In genomic region chr2:20215183-20216040, GRCh38 we compare ENCODE assay signal across 17 cellular contexts. TPM values are rescaled to one million over a fixed set of nuclear protein-coding genes. Genes with fewer than 3 reads are reported as not detected.
DNase-seq lines count a peak whose midpoint lies in the region; ATAC-seq and TF ChIP-seq lines count a peak whose summit lies in the region.
"Had no signal": no experiment of that assay in that cellular context is flagged by ENCODE, and none has a peak within 500 bp of the region (broad histone marks: within the 10 kb centered on the region; RNA-seq: fewer than 3 reads in every experiment).

No MANE protein-coding gene starts in this region.

- H3K4me3 ChIP-seq in heart right ventricle (no peak overlapping the region), epithelial cell of esophagus (ENCODE audit: low read length) (no peak overlapping the region), muscle layer of duodenum (ENCODE audit: low read depth in 1 of 2, low read length in 2 of 2) (no peak overlapping the region), vagina (no peak overlapping the region)
- H3K4me3 ChIP-seq: smooth muscle cell, tibial artery had no signal

- H3K27me3 ChIP-seq in heart right ventricle, result no peaks in the 10 kb centered on the region
- no peaks in the 10 kb centered on the region for H3K27me3 ChIP-seq in muscle layer of duodenum (ENCODE audit: low read depth, low read length)
- H3K27me3 ChIP-seq in vagina, result no peaks in the 10 kb centered on the region
- H3K27me3 ChIP-seq: brain microvascular endothelial cell had no signal

- TF ChIP-seq POLR2A in vagina (IDR thresholded peaks at IDR 0.05), result no peak

- 88 to 89% methylated on average over 13 of the region's 13 CpGs for WGBS in heart right ventricle, 2 donors

- peaks cover 14% of the 10 kb centered on the region for H3K27me3 Mint-ChIP-seq in stimulated activated naive CD8-positive, alpha-beta T cell treated with anti-CD3 and anti-CD28 coated beads, Interleukin-15, amount 100 ng/mL, for 72 hours

- H3K27ac ChIP-seq in heart right ventricle, result no peak overlapping the region
- peak overlapping the region; percentile 43 for H3K27ac ChIP-seq in muscle layer of duodenum (ENCODE audit: low read length)
- peak overlapping the region; percentile 94 for H3K27ac ChIP-seq in vagina
- H3K27ac ChIP-seq: brain microvascular endothelial cell, tibial artery had no signal

- no peak for TF ChIP-seq CTCF in heart right ventricle (IDR thresholded peaks at IDR 0.05)
- no peak for TF ChIP-seq CTCF in epithelial cell of esophagus (IDR thresholded peaks at IDR 0.05; ENCODE audit: insufficient read depth, low read depth, low read length, missing control alignments)
- no peak for TF ChIP-seq CTCF in vagina (IDR thresholded peaks at IDR 0.05)

- DNase-seq in Right ventricle myocardium superior (peak; percentile 26), heart right ventricle (no peak), epithelial cell of esophagus (ENCODE audit: low read depth) (peak; percentile 4), vagina (ENCODE audit: extremely low spot score in 2 of 2) (no peak), SKM-1 (lab: John Stamatoyannopoulos, UW; ENCODE audit: unreplicated experiment) (no peak)
- no peak for DNase-seq in stimulated activated naive CD8-positive, alpha-beta T cell treated with anti-CD3 and anti-CD28 coated beads, Interleukin-15, amount 100 ng/mL, for 72 hours
- DNase-seq in activated CD8-positive, alpha-beta memory T cell treated with anti-CD3 and anti-CD28 coated beads for 24 hours, result no peak
- DNase-seq: activated CD4-positive, alpha-beta memory T cell treated with anti-CD3 and anti-CD28 coated beads for 36 hours; activated naive CD8-positive, alpha-beta T cell treated with anti-CD3 and anti-CD28 coated beads, Interleukin-2, amount 10 ng/mL, durations not matched to agents 7 days and 5 days; brain microvascular endothelial cell; DND-41; NCI-H1417 treated with DMSO at 0.1 percent for 48 hours; T-cell; tibial artery had no signal

- H3K4me3 Mint-ChIP-seq in stimulated activated naive CD8-positive, alpha-beta T cell treated with anti-CD3 and anti-CD28 coated beads, Interleukin-15, amount 100 ng/mL, for 72 hours, result no peak overlapping the region
- H3K4me3 Mint-ChIP-seq: activated CD4-positive, alpha-beta memory T cell treated with anti-CD3 and anti-CD28 coated beads for 36 hours; activated naive CD8-positive, alpha-beta T cell treated with anti-CD3 and anti-CD28 coated beads, Interleukin-2, amount 10 ng/mL, durations not matched to agents 7 days and 5 days; CD14-positive monocyte; T-cell had no signal

- no peaks in the 10 kb centered on the region for H3K9me3 Mint-ChIP-seq in stimulated activated naive CD8-positive, alpha-beta T cell treated with anti-CD3 and anti-CD28 coated beads, Interleukin-15, amount 100 ng/mL, for 72 hours
- H3K9me3 Mint-ChIP-seq: activated CD4-positive, alpha-beta memory T cell treated with anti-CD3 and anti-CD28 coated beads for 36 hours; activated naive CD8-positive, alpha-beta T cell treated with anti-CD3 and anti-CD28 coated beads, Interleukin-2, amount 10 ng/mL, durations not matched to agents 7 days and 5 days; T-cell had no signal

- H3K4me1 ChIP-seq in heart right ventricle (peaks cover 0 to 4% (median 0%) of the 10 kb centered on the region in 9 donors), muscle layer of duodenum (ENCODE audit: control insufficient read depth in 1 of 2, insufficient read depth in 2 of 2, low read length in 2 of 2) (no peaks in the 10 kb centered on the region), vagina (peaks cover 72% of the 10 kb centered on the region)

- intact Hi-C loops in Right ventricle myocardium superior (cut with DNase I), result no loop called here
- intact Hi-C loops in heart right ventricle (cut with DNase I), result no loop called here
- intact Hi-C loops in vagina (cut with DNase I), result no loop called here

- H3K36me3 ChIP-seq in heart right ventricle, result no peaks in the 10 kb centered on the region
- H3K36me3 ChIP-seq in muscle layer of duodenum (ENCODE audit: control insufficient read depth in 1 of 2, insufficient read depth in 2 of 2, low read length in 2 of 2), result no peaks in the 10 kb centered on the region
- H3K36me3 ChIP-seq in vagina, result no peaks in the 10 kb centered on the region
- H3K36me3 ChIP-seq: brain microvascular endothelial cell, tibial artery had no signal

- ATAC-seq in Right ventricle myocardium superior (ENCODE audit: poor library complexity) (no peak), heart right ventricle (no peak)
- ATAC-seq in stimulated activated naive CD8-positive, alpha-beta T cell treated with anti-CD3 and anti-CD28 coated beads, Interleukin-15, amount 100 ng/mL, for 72 hours, result no peak
- ATAC-seq: T-cell had no signal

- H3K4me1 Mint-ChIP-seq in stimulated activated naive CD8-positive, alpha-beta T cell treated with anti-CD3 and anti-CD28 coated beads, Interleukin-15, amount 100 ng/mL, for 72 hours, result no peaks in the 10 kb centered on the region
- H3K4me1 Mint-ChIP-seq: CD14-positive monocyte, T-cell had no signal

- no peak overlapping the region for H3K27ac Mint-ChIP-seq in stimulated activated naive CD8-positive, alpha-beta T cell treated with anti-CD3 and anti-CD28 coated beads, Interleukin-15, amount 100 ng/mL, for 72 hours
- H3K27ac Mint-ChIP-seq: activated CD4-positive, alpha-beta memory T cell treated with anti-CD3 and anti-CD28 coated beads for 36 hours; activated naive CD8-positive, alpha-beta T cell treated with anti-CD3 and anti-CD28 coated beads, Interleukin-2, amount 10 ng/mL, durations not matched to agents 7 days and 5 days; T-cell had no signal

- H3K9me3 ChIP-seq in heart right ventricle (no peaks in the 10 kb centered on the region), muscle layer of duodenum (ENCODE audit: control insufficient read depth in 1 of 2, low read length in 2 of 2) (no peaks in the 10 kb centered on the region), vagina (no peaks in the 10 kb centered on the region)
- H3K9me3 ChIP-seq: tibial artery had no signal

RNA-seq across cellular contexts. Expression of gene SDC1, which starts 9.5 kb away (rescaled TPM):
- total RNA-seq in Right ventricle myocardium superior (0.11 TPM), heart right ventricle (1 to 10 TPM in 2 of 10 donors, under 1 TPM in 6, not detected in 2; 0.27 to 2.1 (median 0.33) TPM), vagina (184 TPM)
- under 1 TPM; 0.30 to 0.44 TPM for polyA plus RNA-seq in heart right ventricle
- polyA plus RNA-seq: CD14-positive monocyte had no signal

Comparison
In these comparisons a context has a peak if more than half of its experiments do, and no peak if none do; other contexts are left out.
1. DNase-seq: peak in Right ventricle myocardium superior (single experiment) and epithelial cell of esophagus (single experiment); none in heart right ventricle (0 of 2), vagina (0 of 2), stimulated activated naive CD8-positive, alpha-beta T cell treated with anti-CD3 and anti-CD28 coated beads, Interleukin-15, amount 100 ng/mL, for 72 hours (0 of 2), activated CD8-positive, alpha-beta memory T cell treated with anti-CD3 and anti-CD28 coated beads for 24 hours (single experiment) and SKM-1 (single experiment).
2. H3K27ac ChIP-seq: peak in muscle layer of duodenum (single experiment) and vagina (single experiment); none in heart right ventricle (0 of 10).
3. RNA of gene SDC1, which starts 9.5 kb away (total RNA-seq): 184 TPM in vagina (single experiment); 0.27 to 2.1 TPM in heart right ventricle and 0.11 TPM in Right ventricle myocardium superior (single experiment); every median in the first group is over 10 times any median in the second.